9 cellular contexts compared by ENCODE assay signal in the genomic region with DNA sequence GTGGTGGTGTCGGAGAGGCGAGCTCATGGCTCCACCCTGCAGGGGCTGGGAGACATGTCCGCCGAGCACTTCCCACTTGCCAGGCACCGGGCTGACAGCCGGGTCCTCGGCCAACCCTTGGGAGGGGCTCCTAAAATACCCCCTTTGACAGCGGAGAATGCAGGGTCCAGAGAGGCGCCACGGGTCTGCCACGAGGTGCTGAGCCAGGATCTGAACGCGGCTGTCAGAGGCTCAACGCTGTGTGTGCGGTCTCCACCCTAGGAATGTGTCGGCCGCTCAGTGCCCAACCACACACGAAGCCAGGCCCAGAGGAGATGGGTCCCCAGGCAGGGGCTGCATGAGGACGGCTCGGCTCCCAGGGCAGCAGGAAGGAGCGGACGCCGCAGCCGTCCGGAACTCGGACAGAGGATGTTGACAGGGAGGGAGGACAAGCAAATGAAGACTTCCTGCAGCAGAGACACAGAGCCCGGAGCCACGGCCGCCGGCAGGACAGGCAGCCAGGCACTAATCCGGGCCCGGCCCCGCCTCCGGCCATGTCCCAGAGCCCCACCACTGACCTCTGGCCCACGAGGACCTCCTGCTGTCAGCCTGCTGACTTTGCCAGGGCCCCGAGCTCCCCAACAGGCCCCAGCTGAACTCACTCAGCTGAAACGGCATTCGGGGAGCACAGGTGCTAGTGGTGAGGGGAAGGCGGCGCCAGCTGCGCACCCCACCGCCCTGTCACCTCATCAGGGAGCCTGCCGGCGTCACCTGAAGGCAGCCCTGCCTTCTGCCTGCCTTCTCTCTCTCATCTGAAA. TPM values are rescaled to one million over a fixed set of nuclear protein-coding genes. Genes with fewer than 3 reads are reported as not detected.
A peak's percentile ranks its signal among the peaks of the same experiment; 100 is the strongest.
DNase-seq lines count a peak whose midpoint lies in the region; ATAC-seq and TF ChIP-seq lines count a peak whose summit lies in the region.
"Had no signal": no experiment of that assay in that cellular context is flagged by ENCODE, and none has a peak within 500 bp of the region (broad histone marks: within the 10 kb centered on the region; RNA-seq: fewer than 3 reads in every experiment).

No MANE protein-coding gene starts in this region.

- H3K27me3 ChIP-seq in Peyer's patch (no peaks in the 10 kb centered on the region), gastrocnemius medialis (peaks cover 0 to 13% (median 4%) of the 10 kb centered on the region in 3 donors)

- TF ChIP-seq CTCF in Peyer's patch (IDR thresholded peaks at IDR 0.05) (no peak), gastrocnemius medialis (IDR thresholded peaks at IDR 0.05 in 4 of 5, conservative IDR thresholded peaks at IDR 0.05 in 1 of 5) (no peak)

- no peaks in the 10 kb centered on the region for H3K36me3 ChIP-seq in Peyer's patch
- H3K36me3 ChIP-seq in gastrocnemius medialis, result no peaks in the 10 kb centered on the region

- peaks cover 0 to 28% (median 12%) of the 10 kb centered on the region in 4 donors for H3K4me1 ChIP-seq in Peyer's patch
- H3K4me1 ChIP-seq in gastrocnemius medialis, result peaks cover 0 to 12% of the 10 kb centered on the region in 2 donors

- H3K9me3 ChIP-seq in Peyer's patch (no peaks in the 10 kb centered on the region), gastrocnemius medialis (no peaks in the 10 kb centered on the region)

- ATAC-seq in Right ventricle myocardium superior (ENCODE audit: poor library complexity) (peak; percentile 73), gastrocnemius medialis (peak in 1 of 2 donors; percentile 58)

- in situ Hi-C loops in gastrocnemius medialis (cut with MboI; ENCODE audit: low sequenced_read_pairs in 4 of 4), result no loop called here

- peak overlapping the region; percentile 8 to 70 (median 42) for H3K27ac ChIP-seq in Peyer's patch
- H3K27ac ChIP-seq in gastrocnemius medialis, result peak overlapping the region in 2 of 4 donors; percentile 43 to 47

- intact Hi-C loops in Right ventricle myocardium superior (cut with DNase I) (no loop called here), gastrocnemius medialis (cut with DNase I; ENCODE audit: low total_unique reads) (no loop called here)

- peak; percentile 21 for TF ChIP-seq POLR2A in GM19099 (IDR thresholded peaks at IDR 0.05; ENCODE audit: extremely low read depth, insufficient read length, low read depth)
- no peak for TF ChIP-seq POLR2A in Peyer's patch (IDR thresholded peaks at IDR 0.05)
- TF ChIP-seq POLR2A in gastrocnemius medialis (IDR thresholded peaks at IDR 0.05), result no peak

- H3K4me3 ChIP-seq in Peyer's patch (peak overlapping the region in 3 of 4 donors; percentile 10 to 16 (median 12)), gastrocnemius medialis (peak overlapping the region; percentile 25 to 41 (median 32))

- peak; percentile 49 to 82 (median 80) for DNase-seq in Peyer's patch
- peak; percentile 75 for DNase-seq in Right ventricle myocardium superior
- no peak for DNase-seq in gastrocnemius medialis
- DNase-seq in NCI-H1105 treated with DMSO at 0.1 percent for 48 hours (lab: John Stamatoyannopoulos, UW), result no peak
- DNase-seq in activated CD8-positive, alpha-beta memory T cell treated with anti-CD3 and anti-CD28 coated beads, Interleukin-2, amount 50 U/mL, for 4 hours, result no peak
- DNase-seq in A172 (ENCODE audit: low spot score), result no peak
- no peak for DNase-seq in NCI-H345 (lab: John Stamatoyannopoulos, UW)
- DNase-seq: hippocampal formation had no signal

RNA-seq across cellular contexts. Expression of gene VAV2, which starts 12.8 kb away (rescaled TPM):
- total RNA-seq in Peyer's patch (10 to 100 TPM; 47.9 to 61.8 (median 58.9) TPM), Right ventricle myocardium superior (4.9 TPM), gastrocnemius medialis (1 to 10 TPM in 2 of 4 donors, under 1 TPM in 2; 0.51 to 1.2 (median 0.97) TPM)
- 14.2 and 14.4 TPM in 2 replicates for total RNA-seq in A172 (2014; rRNA removed; shearing (Covaris generic))

RNA-seq across cellular contexts. Expression of gene BRD3OS, which starts 46.0 kb away (rescaled TPM):
- 10 to 100 TPM in 1 of 4 donors, 1 to 10 TPM in 3; 1.4 to 11.6 (median 2.3) TPM for total RNA-seq in Peyer's patch
- total RNA-seq in Right ventricle myocardium superior, result 4.9 TPM
- 1 to 10 TPM in 3 of 4 donors, under 1 TPM in 1; 0.76 to 9.3 (median 5.8) TPM for total RNA-seq in gastrocnemius medialis
- 29.1 and 31.5 TPM in 2 replicates for total RNA-seq in A172 (2014; rRNA removed; shearing (Covaris generic))

Comparison
In these comparisons a context has a peak if more than half of its experiments do, and no peak if none do; other contexts are left out.
1. DNase-seq: peak in Peyer's patch (3 of 3) and Right ventricle myocardium superior (single experiment); none in gastrocnemius medialis (0 of 2), NCI-H1105 treated with DMSO at 0.1 percent for 48 hours (single experiment), activated CD8-positive, alpha-beta memory T cell treated with anti-CD3 and anti-CD28 coated beads, Interleukin-2, amount 50 U/mL, for 4 hours (single experiment), A172 (single experiment) and NCI-H345 (single experiment).